Comparison of ENCODE assay signal across 15 cellular contexts in the genomic region with DNA sequence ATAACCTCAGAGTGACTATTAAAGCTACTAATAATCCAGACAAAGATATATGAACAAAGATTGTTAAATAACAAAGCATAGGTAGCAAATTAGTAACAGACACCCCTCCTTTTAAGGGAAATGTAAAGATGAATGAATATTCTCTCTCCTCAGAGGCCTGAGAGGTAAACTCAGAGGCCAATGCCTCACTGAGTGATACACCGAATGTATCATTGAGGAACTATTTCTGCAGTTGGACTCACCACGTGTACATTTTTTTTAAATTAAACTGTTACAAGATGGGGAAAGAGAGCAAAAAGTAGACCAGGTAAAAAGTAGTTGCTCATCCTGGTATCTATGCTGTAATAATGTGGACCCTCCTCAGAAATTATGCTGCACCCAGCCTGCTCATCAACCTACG.
DNase-seq lines count a peak whose midpoint lies in the region; ATAC-seq and TF ChIP-seq lines count a peak whose summit lies in the region.
"Had no signal": no experiment of that assay in that cellular context is flagged by ENCODE, and none has a peak within 500 bp of the region (broad histone marks: within the 10 kb centered on the region; RNA-seq: fewer than 3 reads in every experiment).

No MANE protein-coding gene starts in this region.

- H3K4me1 ChIP-seq in ascending aorta (peaks cover 0 to 33% of the 10 kb centered on the region in 2 donors), neural progenitor cell (peaks cover 14% of the 10 kb centered on the region)

- H3K36me3 ChIP-seq in ascending aorta (peaks cover 0 to 17% of the 10 kb centered on the region in 2 donors), neural progenitor cell (peaks cover 10% of the 10 kb centered on the region)

- H3K27ac Mint-ChIP-seq in HFFc6 (peak overlapping the region; percentile 76), neural progenitor cell (no peak overlapping the region)
- H3K27ac Mint-ChIP-seq: CD4-positive, alpha-beta T cell had no signal

- TF ChIP-seq CTCF in HFFc6 (IDR thresholded peaks at IDR 0.05) (no peak), ascending aorta (IDR thresholded peaks at IDR 0.05) (no peak), neural progenitor cell (IDR thresholded peaks at IDR 0.05) (no peak)

- no peaks in the 10 kb centered on the region for H3K27me3 Mint-ChIP-seq in HFFc6 (ENCODE audit: insufficient read depth)
- no peaks in the 10 kb centered on the region for H3K27me3 Mint-ChIP-seq in neural progenitor cell (ENCODE audit: insufficient read depth, low read depth)
- H3K27me3 Mint-ChIP-seq: CD4-positive, alpha-beta T cell had no signal

- H3K4me3 ChIP-seq in ascending aorta: no peak overlapping the region
- H3K4me3 ChIP-seq in neural progenitor cell: no peak overlapping the region

- H4K20me1 ChIP-seq in neural progenitor cell (ENCODE audit: low read depth): no peaks in the 10 kb centered on the region

- H3K4me1 Mint-ChIP-seq in HFFc6 (ENCODE audit: low read depth) (peaks cover 66% of the 10 kb centered on the region), neural progenitor cell (peaks cover 5% of the 10 kb centered on the region)

- H3K27ac ChIP-seq in ascending aorta: peak overlapping the region; percentile 58 to 62
- H3K27ac ChIP-seq in neural progenitor cell: no peak overlapping the region

- H3K36me3 Mint-ChIP-seq in HFFc6 (ENCODE audit: low read depth): peaks cover 50% of the 10 kb centered on the region
- H3K36me3 Mint-ChIP-seq in neural progenitor cell: peaks cover 19% of the 10 kb centered on the region

- H3K79me2 ChIP-seq in neural progenitor cell (ENCODE audit: low read depth): no peaks in the 10 kb centered on the region

- peaks cover 3% of the 10 kb centered on the region for H3K9me3 Mint-ChIP-seq in HFFc6
- no peaks in the 10 kb centered on the region for H3K9me3 Mint-ChIP-seq in neural progenitor cell

- H2AFZ ChIP-seq in neural progenitor cell (replicated peaks): no peak overlapping the region

- H3K27me3 ChIP-seq in ascending aorta: no peaks in the 10 kb centered on the region
- H3K27me3 ChIP-seq in neural progenitor cell: no peaks in the 10 kb centered on the region

- no peak overlapping the region for H3K4me2 ChIP-seq in neural progenitor cell

- H3K9me3 ChIP-seq in ascending aorta: no peaks in the 10 kb centered on the region
- H3K9me3 ChIP-seq in neural progenitor cell (ENCODE audit: low read depth): no peaks in the 10 kb centered on the region

- H3K4me3 Mint-ChIP-seq in HFFc6 (no peak overlapping the region), neural progenitor cell (no peak overlapping the region)
- H3K4me3 Mint-ChIP-seq: CD4-positive, alpha-beta T cell had no signal

- DNase-seq in AG08396 (ENCODE audit: low spot score) (peak; percentile 32), HFFc6 (peak; percentile 50), ascending aorta (ENCODE audit: low spot score in 2 of 2) (no peak), kidney tubule cell (ENCODE audit: low spot score) (peak; percentile 52), neural progenitor cell (ENCODE audit: low spot score) (no peak), NCI-H774 (lab: John Stamatoyannopoulos, UW) (no peak), NCI-H2081 (lab: John Stamatoyannopoulos, UW) (no peak)
- DNase-seq: 8988T; CD4-positive, alpha-beta T cell; DMS153; H7; NCI-H1105 treated with DMSO at 0.1 percent for 48 hours; NCI-H1694; NCI-H510A treated with DMSO at 0.1 percent for 48 hours had no signal

- intact Hi-C loops in ascending aorta (cut with DNase I): no loop called here

- no peak overlapping the region for H3K9ac ChIP-seq in neural progenitor cell

- no peak for ATAC-seq in HG03565 (IDR thresholded peaks at IDR 0.05; ENCODE audit: unreplicated experiment)

- H3F3A ChIP-seq in neural progenitor cell (ENCODE audit: low read depth): peaks cover 10% of the 10 kb centered on the region

Comparison
In these comparisons a context has a peak if more than half of its experiments do, and no peak if none do; other contexts are left out.
1. DNase-seq: peak in AG08396 (single experiment), HFFc6 (single experiment) and kidney tubule cell (single experiment); none in ascending aorta (0 of 2), neural progenitor cell (single experiment), NCI-H774 (single experiment) and NCI-H2081 (0 of 2).